Comparison of ENCODE assay signal across 22 cellular contexts in genomic region chr12:56968910-56969309, GRCh38. TPM values are rescaled to one million over a fixed set of nuclear protein-coding genes. Genes with fewer than 3 reads are reported as not detected.
"Had no signal": no experiment of that assay in that cellular context is flagged by ENCODE, and none has a peak within 500 bp of the region (broad histone marks: within the 10 kb centered on the region; RNA-seq: fewer than 3 reads in every experiment).

No MANE protein-coding gene starts in this region.

RNA-seq across cellular contexts. Expression of gene SDR9C7, which starts 34.7 kb away (rescaled TPM):
- total RNA-seq: kidney; left colon; left lung; liver; lower lobe of right lung; mucosa of gallbladder; naive thymus-derived CD8-positive, alpha-beta T cell; omental fat pad; progenitor cell of endocrine pancreas; pulmonary artery endothelial cell; renal cortical epithelial cell; right lobe of liver; skeletal muscle tissue; stomach; thyroid gland; transverse colon; upper lobe of left lung; urinary bladder had no signal
- polyA plus RNA-seq: liver; mammary epithelial cell; naive thymus-derived CD8-positive, alpha-beta T cell had no signal

RNA-seq across cellular contexts. Expression of gene TAC3, which starts 47.4 kb away (rescaled TPM):
- total RNA-seq: kidney; left lung; liver; lower lobe of right lung; mammary epithelial cell; naive thymus-derived CD8-positive, alpha-beta T cell; omental fat pad; ovary; pulmonary artery endothelial cell; renal cortical epithelial cell; right atrium auricular region; right lobe of liver; skeletal muscle tissue; thyroid gland; upper lobe of left lung; vagina had no signal
- polyA plus RNA-seq: liver; mammary epithelial cell; naive thymus-derived CD8-positive, alpha-beta T cell had no signal
